Comparison of ENCODE assay signal across 1 cellular context in genomic region chr15:95016511-95017219, GRCh38.
TF ChIP-seq lines count a peak whose summit lies in the region.

No MANE protein-coding gene starts in this region.

TF ChIP-seq in WTC11, 78 proteins besides CTCF, POLR2A, EP300 and RAD21 (continued from another document):
- TF ChIP-seq AR (CRISPR knock-in tag; IDR thresholded peaks at IDR 0.05) = no peak
TF ChIP-seq in WTC11: peak in this region for 0.
